In the genomic region with DNA sequence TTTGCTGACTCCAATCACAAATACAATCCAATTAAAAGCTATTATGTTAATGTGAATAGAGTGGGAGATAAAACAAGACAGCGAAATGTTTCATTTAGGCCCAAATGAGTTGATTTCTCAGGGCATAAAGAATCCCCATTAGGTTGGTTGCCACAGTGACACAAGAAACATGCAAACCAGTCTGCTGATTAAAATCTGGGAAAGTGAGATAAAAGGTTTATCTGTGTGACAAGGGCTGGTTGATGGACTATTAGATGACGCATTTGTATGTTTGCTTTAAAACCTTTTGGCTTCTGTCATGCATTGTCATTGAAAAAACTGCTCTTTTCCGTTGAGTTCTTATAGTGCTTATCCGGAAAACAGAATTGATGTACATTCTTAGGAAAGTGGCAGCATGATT, we compare ENCODE assay signal across 20 cellular contexts.
DNase-seq lines count a peak whose midpoint lies in the region; ATAC-seq and TF ChIP-seq lines count a peak whose summit lies in the region.
"Had no signal": no experiment of that assay in that cellular context is flagged by ENCODE, and none has a peak within 500 bp of the region (broad histone marks: within the 10 kb centered on the region; RNA-seq: fewer than 3 reads in every experiment).

No MANE protein-coding gene starts in this region.

- H3K36me3 ChIP-seq in mesendoderm (ENCODE audit: control insufficient read depth, insufficient read depth, low read length) (no peaks in the 10 kb centered on the region), trophoblast cell (ENCODE audit: control insufficient read depth in 1 of 2, insufficient read depth in 2 of 2, low read length in 2 of 2) (no peaks in the 10 kb centered on the region), WERI-Rb-1 (no peaks in the 10 kb centered on the region)

- H3K23ac ChIP-seq in mesendoderm (ENCODE audit: low read length) (no peak overlapping the region), trophoblast cell (ENCODE audit: low read length) (no peak overlapping the region)

- no peaks in the 10 kb centered on the region for H3K36me3 Mint-ChIP-seq in activated CD4-positive, alpha-beta memory T cell treated with anti-CD3 and anti-CD28 coated beads for 36 hours

- H3K4ac ChIP-seq in mesendoderm (ENCODE audit: low read depth, low read length) = no peak overlapping the region
- H3K4ac ChIP-seq in trophoblast cell (ENCODE audit: low read depth, low read length) = no peak overlapping the region

- no peak overlapping the region for H3K4me3 Mint-ChIP-seq in activated CD4-positive, alpha-beta memory T cell treated with anti-CD3 and anti-CD28 coated beads for 36 hours
- H3K4me3 Mint-ChIP-seq: B cell; CD4-positive, alpha-beta T cell had no signal

- no peak overlapping the region for H2BK15ac ChIP-seq in mesendoderm (replicated peaks; ENCODE audit: low read depth)

- H3K4me1 ChIP-seq in mesendoderm (ENCODE audit: control insufficient read depth, low read depth, low read length) (no peaks in the 10 kb centered on the region), trophoblast cell (ENCODE audit: control insufficient read depth in 1 of 2, insufficient read depth in 2 of 2, low read length in 2 of 2) (peaks cover 0 to 4% of the 10 kb centered on the region in 2 experiments)

- TF ChIP-seq CTCF in WERI-Rb-1 (IDR thresholded peaks at IDR 0.05; ENCODE audit: low read depth, low read length) = no peak

- H3K27me3 ChIP-seq in mesendoderm (ENCODE audit: insufficient read depth, low read length, poor library complexity) (no peaks in the 10 kb centered on the region), trophoblast cell (ENCODE audit: insufficient read depth, low read length) (no peaks in the 10 kb centered on the region), WERI-Rb-1 (ENCODE audit: insufficient read depth, low read depth, severe bottlenecking) (no peaks in the 10 kb centered on the region)

- no peak overlapping the region for H3K27ac Mint-ChIP-seq in activated CD4-positive, alpha-beta memory T cell treated with anti-CD3 and anti-CD28 coated beads for 36 hours
- H3K27ac Mint-ChIP-seq: B cell; CD4-positive, alpha-beta T cell had no signal

- intact Hi-C loops in activated CD4-positive, alpha-beta memory T cell treated with anti-CD3 and anti-CD28 coated beads for 36 hours (cut with micrococcal nuclease) = no loop called here

- H3K14ac ChIP-seq in trophoblast cell (ENCODE audit: low read length) = no peak overlapping the region

- H2BK120ac ChIP-seq in mesendoderm (ENCODE audit: low read depth, low read length) = no peak overlapping the region
- H2BK120ac ChIP-seq in trophoblast cell (ENCODE audit: insufficient read depth, low read length, poor library complexity) = peak overlapping the region; percentile 31

- no peaks in the 10 kb centered on the region for H3K27me3 Mint-ChIP-seq in activated CD4-positive, alpha-beta memory T cell treated with anti-CD3 and anti-CD28 coated beads for 36 hours
- H3K27me3 Mint-ChIP-seq: B cell had no signal

- no peak overlapping the region for H2AFZ ChIP-seq in trophoblast cell (ENCODE audit: insufficient read depth, low read length, poor library complexity)
- H2AFZ ChIP-seq: GM23248 had no signal

- no peak overlapping the region for H4K12ac ChIP-seq in trophoblast cell (ENCODE audit: low read depth, low read length)

- DNase-seq in Daoy (ENCODE audit: low read depth) (peak; percentile 15), mesendoderm (peak; percentile 52), trophoblast cell (peak; percentile 47 to 94), WERI-Rb-1 (no peak)
- no peak for DNase-seq in activated CD4-positive, alpha-beta memory T cell treated with anti-CD3 and anti-CD28 coated beads for 36 hours
- DNase-seq: 8988T; ACHN; C1 segment of cervical spinal cord; Calu3; CD4-positive, alpha-beta T cell; DMS 273 treated with DMSO at 0.1 percent for 48 hours; DMS79; GF-D8; GM23248 had no signal

- H4K8ac ChIP-seq in mesendoderm (ENCODE audit: low read depth, low read length) (no peak overlapping the region), trophoblast cell (ENCODE audit: low read depth, low read length) (no peak overlapping the region)

- WGBS in mesendoderm (ENCODE audit: extremely low coverage, insufficient coverage, low lambda C conversion rate) = no CpG with 5 or more reads among the region's 4 CpGs
- no CpG with 5 or more reads among the region's 4 CpGs for WGBS in trophoblast cell (ENCODE audit: extremely low coverage, insufficient coverage, insufficient read length)

- H4K91ac ChIP-seq in trophoblast cell (ENCODE audit: low read depth, low read length) = no peak overlapping the region

- no peak for ATAC-seq in SK-N-SH treated with all-trans-retinoic acid at 6 μM for 48 hours
- ATAC-seq in HG02610 (IDR thresholded peaks at IDR 0.05; ENCODE audit: unreplicated experiment) = no peak
- ATAC-seq in GM18907 (IDR thresholded peaks at IDR 0.05; ENCODE audit: unreplicated experiment) = no peak
- ATAC-seq: HCT116 had no signal

- H4K5ac ChIP-seq in mesendoderm (ENCODE audit: low read length) = no peak overlapping the region

- CTCF ChIA-PET in activated CD4-positive, alpha-beta memory T cell treated with anti-CD3 and anti-CD28 coated beads for 36 hours (lab: Charles Lee) = no interaction called here

- H3K79me2 ChIP-seq in mesendoderm (ENCODE audit: control insufficient read depth, insufficient read depth, low read length) (no peaks in the 10 kb centered on the region), trophoblast cell (ENCODE audit: control insufficient read depth, insufficient read depth, low read length, poor library complexity) (no peaks in the 10 kb centered on the region)

- no peak overlapping the region for H3K4me2 ChIP-seq in mesendoderm (ENCODE audit: low read length)
- H3K4me2 ChIP-seq in trophoblast cell (ENCODE audit: low read length) = no peak overlapping the region

- H2BK5ac ChIP-seq in mesendoderm (ENCODE audit: low read length) = no peak overlapping the region
- peak overlapping the region; percentile 77 for H2BK5ac ChIP-seq in trophoblast cell (ENCODE audit: low read depth, low read length, poor library complexity)

- no peak overlapping the region for H3K9ac ChIP-seq in mesendoderm (ENCODE audit: low read length)
- H3K9ac ChIP-seq in trophoblast cell (ENCODE audit: low read length) = no peak overlapping the region
- H3K9ac ChIP-seq: GM23248 had no signal

- H3K79me1 ChIP-seq in mesendoderm (ENCODE audit: low read length) = no peaks in the 10 kb centered on the region
- peaks cover 8% of the 10 kb centered on the region for H3K79me1 ChIP-seq in trophoblast cell (ENCODE audit: low read length)

- H3K18ac ChIP-seq in mesendoderm (ENCODE audit: low read length) (no peak overlapping the region), trophoblast cell (ENCODE audit: low read length) (no peak overlapping the region)

- H2BK12ac ChIP-seq in trophoblast cell (ENCODE audit: low read length) = no peak overlapping the region

- no peak overlapping the region for H3K27ac ChIP-seq in mesendoderm (ENCODE audit: low read depth, low read length)
- peak overlapping the region; percentile 28 for H3K27ac ChIP-seq in trophoblast cell (ENCODE audit: low read depth, low read length)
- no peak overlapping the region for H3K27ac ChIP-seq in WERI-Rb-1
- H3K27ac ChIP-seq: GM23248, HL-60 had no signal

- no peaks in the 10 kb centered on the region for H3K4me1 Mint-ChIP-seq in activated CD4-positive, alpha-beta memory T cell treated with anti-CD3 and anti-CD28 coated beads for 36 hours (ENCODE audit: low read depth)
- H3K4me1 Mint-ChIP-seq: B cell had no signal

- H3K56ac ChIP-seq in mesendoderm (ENCODE audit: low read length) = no peak overlapping the region

- POLR2A ChIA-PET in activated CD4-positive, alpha-beta memory T cell treated with anti-CD3 and anti-CD28 coated beads for 36 hours (lab: Charles Lee) = no interaction called here

- no peak overlapping the region for H2AK5ac ChIP-seq in mesendoderm (ENCODE audit: low read length)
- H2AK5ac ChIP-seq in trophoblast cell (ENCODE audit: low read length) = no peak overlapping the region

- no peaks in the 10 kb centered on the region for H3K9me3 Mint-ChIP-seq in activated CD4-positive, alpha-beta memory T cell treated with anti-CD3 and anti-CD28 coated beads for 36 hours
- H3K9me3 Mint-ChIP-seq: CD4-positive, alpha-beta T cell had no signal

- H3K4me3 ChIP-seq in mesendoderm (ENCODE audit: low read length) (no peak overlapping the region), trophoblast cell (ENCODE audit: low read depth, low read length) (no peak overlapping the region), WERI-Rb-1 (ENCODE audit: low read depth, low read length) (no peak overlapping the region)
- H3K4me3 ChIP-seq: GM23248 had no signal

- H3K9me3 ChIP-seq in trophoblast cell (ENCODE audit: insufficient read depth, low read depth, low read length) (peaks cover 2% of the 10 kb centered on the region), WERI-Rb-1 (ENCODE audit: severe bottlenecking) (no peaks in the 10 kb centered on the region)

TF ChIP-seq in SK-N-SH treated with all-trans-retinoic acid at 6 μM for 48 hours, 23 proteins besides CTCF, POLR2A, EP300 and RAD21:
- TF ChIP-seq ZFP3 (CRISPR knock-in tag; IDR thresholded peaks at IDR 0.05) (no peak), CSDC2 (CRISPR knock-in tag; IDR thresholded peaks at IDR 0.05) (no peak), ZFP30 (CRISPR knock-in tag; IDR thresholded peaks at IDR 0.05) (no peak), TCF4 (CRISPR knock-in tag; IDR thresholded peaks at IDR 0.05; ENCODE audit: borderline replicate concordance) (peak; percentile 28; the same call in 1 of the 2 replicates)

Comparison
In these comparisons a context has a peak if more than half of its experiments do, and no peak if none do; other contexts are left out.
1. DNase-seq: peak in Daoy (single experiment), mesendoderm (single experiment) and trophoblast cell (2 of 2); none in activated CD4-positive, alpha-beta memory T cell treated with anti-CD3 and anti-CD28 coated beads for 36 hours (single experiment) and WERI-Rb-1 (single experiment).